In the genomic region with DNA sequence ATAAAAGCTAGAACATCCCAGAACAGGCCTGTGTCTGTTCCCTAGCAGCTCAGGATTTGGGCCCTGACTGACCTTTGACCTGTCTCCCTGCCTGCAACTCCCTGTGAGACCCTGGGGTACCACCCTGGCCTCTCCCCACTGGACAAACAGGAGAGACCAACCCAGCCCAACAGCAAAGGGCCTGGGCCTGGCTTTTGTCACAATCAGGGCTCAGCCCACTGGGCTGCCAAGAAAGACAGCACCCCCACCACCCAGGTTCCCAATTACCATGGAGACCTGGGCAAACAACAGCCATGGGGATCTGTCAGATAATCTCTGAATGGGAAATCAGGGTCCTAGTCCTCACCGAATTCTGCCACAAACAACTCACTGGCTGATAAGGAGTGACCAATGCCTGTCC, we compare ENCODE assay signal across 12 cellular contexts. TPM values are rescaled to one million over a fixed set of nuclear protein-coding genes. Genes with fewer than 3 reads are reported as not detected.
A peak's percentile ranks its signal among the peaks of the same experiment; 100 is the strongest.
DNase-seq lines count a peak whose midpoint lies in the region; ATAC-seq lines count a peak whose summit lies in the region.
"Had no signal": no experiment of that assay in that cellular context is flagged by ENCODE, and none has a peak within 500 bp of the region (broad histone marks: within the 10 kb centered on the region; RNA-seq: fewer than 3 reads in every experiment).

No MANE protein-coding gene starts in this region.

- no peak overlapping the region for H2AFZ ChIP-seq in neuronal stem cell (ENCODE audit: low read length)

- H2BK12ac ChIP-seq in neuronal stem cell (ENCODE audit: low read length) = no peak overlapping the region

- H3K9me3 ChIP-seq in ectodermal cell (ENCODE audit: control insufficient read depth, low read length) (no peaks in the 10 kb centered on the region), neuronal stem cell (replicated peaks in 1 of 2; ENCODE audit: control insufficient read depth in 2 of 2, insufficient read depth in 1 of 2, low read depth in 1 of 2, low read length in 2 of 2) (no peaks in the 10 kb centered on the region)

- H3K4me1 ChIP-seq in ectodermal cell (ENCODE audit: control insufficient read depth, insufficient read depth, low read length) (peaks cover 17% of the 10 kb centered on the region), neuronal stem cell (ENCODE audit: control insufficient read depth in 2 of 2, insufficient read depth in 1 of 2, low read depth in 1 of 2, low read length in 2 of 2) (peaks cover 16 to 26% of the 10 kb centered on the region in 2 donors)

- H2BK120ac ChIP-seq in neuronal stem cell (ENCODE audit: low read depth, low read length) = no peak overlapping the region

- no peak for ATAC-seq in GM18861 (IDR thresholded peaks at IDR 0.05; ENCODE audit: unreplicated experiment)

- H3K4ac ChIP-seq in neuronal stem cell (ENCODE audit: low read length) = no peak overlapping the region

- peak overlapping the region; percentile 69 for H2AK5ac ChIP-seq in neuronal stem cell (ENCODE audit: low read depth, low read length)

- H3K14ac ChIP-seq in neuronal stem cell (ENCODE audit: low read length) = no peak overlapping the region

- no peak overlapping the region for H3K4me2 ChIP-seq in neuronal stem cell (ENCODE audit: insufficient read depth, low read length, poor library complexity, severe bottlenecking)

- H3K18ac ChIP-seq in neuronal stem cell (ENCODE audit: low read length) = peak overlapping the region; percentile 7

- no peak overlapping the region for H4K8ac ChIP-seq in neuronal stem cell (ENCODE audit: low read depth, low read length)

- H2BK5ac ChIP-seq in neuronal stem cell (ENCODE audit: low read length) = no peak overlapping the region

- WGBS in ectodermal cell, 2 experiments = 69% methylated on average over 1 of the region's 1 CpG
- WGBS in neuronal stem cell (ENCODE audit: extremely low coverage in 2 of 2, insufficient read length in 2 of 2, insufficient replicate concordance in 1 of 2), 2 donors = no CpG with 5 or more reads among the region's 1 CpG

- H3K27me3 ChIP-seq in H7 (ENCODE audit: control insufficient read depth, insufficient read depth, low read length) (no peaks in the 10 kb centered on the region), ectodermal cell (ENCODE audit: control insufficient read depth, insufficient read depth, low read length, poor library complexity, severe bottlenecking) (no peaks in the 10 kb centered on the region), neuronal stem cell (ENCODE audit: control insufficient read depth in 3 of 3, insufficient read depth in 3 of 3, low read depth in 1 of 3, low read length in 3 of 3) (no peaks in the 10 kb centered on the region)

- H4K91ac ChIP-seq in neuronal stem cell (ENCODE audit: low read depth, low read length, poor library complexity) = no peak overlapping the region

- no peak overlapping the region for H2BK15ac ChIP-seq in neuronal stem cell (ENCODE audit: low read length)

- peak overlapping the region; percentile 58 for H3K27ac ChIP-seq in ectodermal cell (ENCODE audit: insufficient read depth, low read depth, low read length, poor library complexity, severe bottlenecking)
- H3K27ac ChIP-seq in neuronal stem cell (replicated peaks; ENCODE audit: low read length) = peak overlapping the region; percentile 15

- H3K36me3 ChIP-seq in H7 (replicated peaks; ENCODE audit: control insufficient read depth, insufficient read depth, low read length) (no peaks in the 10 kb centered on the region), ectodermal cell (ENCODE audit: control insufficient read depth, insufficient read depth, low read length) (no peaks in the 10 kb centered on the region), neuronal stem cell (replicated peaks in 1 of 2; ENCODE audit: control insufficient read depth in 2 of 2, insufficient read depth in 2 of 2, low read length in 2 of 2) (no peaks in the 10 kb centered on the region)

- H3K79me1 ChIP-seq in neuronal stem cell (ENCODE audit: low read depth, low read length) = no peaks in the 10 kb centered on the region

- H3K9ac ChIP-seq in neuronal stem cell (ENCODE audit: low read depth, low read length, poor library complexity) = no peak overlapping the region

- H3K4me3 ChIP-seq in H7 (ENCODE audit: insufficient read depth, low read depth, low read length) (no peak overlapping the region), ectodermal cell (ENCODE audit: insufficient read depth, low read depth, low read length) (no peak overlapping the region), neuronal stem cell (ENCODE audit: low read length in 2 of 2) (no peak overlapping the region)

- no peak overlapping the region for H3K23ac ChIP-seq in neuronal stem cell (ENCODE audit: low read depth, low read length, poor library complexity)

- peak; percentile 61 for DNase-seq in H7
- peak; percentile 69 for DNase-seq in SK-N-DZ (ENCODE audit: low spot score)
- DNase-seq in neuronal stem cell (ENCODE audit: low spot score) = peak; percentile 32
- no peak for DNase-seq in NCI-H774 (lab: John Stamatoyannopoulos, UW)
- no peak for DNase-seq in iPS-NIHi11 (ENCODE audit: low spot score)
- DNase-seq: C1 segment of cervical spinal cord, DMS153, NCI-H1092, NCI-H226, NCI-H526 treated with DMSO at 0.1 percent for 48 hours had no signal

RNA-seq across cellular contexts. Expression of gene PLLP, which starts 11.1 kb away (rescaled TPM):
- 1.6 and 3.0 TPM in 2 replicates for total RNA-seq in H7 (2014; rRNA removed; shearing (Covaris generic))
- polyA plus RNA-seq in SK-N-DZ (2014; cell fraction: cytosol; rRNA removed) = 1.3 and 3.9 TPM in 2 replicates
- 1.8 and 2.1 TPM in 2 replicates for polyA plus RNA-seq in SK-N-DZ (2014; cell fraction: nucleus; rRNA removed)
- 0.57 TPM for polyA plus RNA-seq in ectodermal cell (2013, experiment 1 of 4)
- 0.96 TPM for polyA plus RNA-seq in ectodermal cell (2013, experiment 2 of 4)
- polyA plus RNA-seq in ectodermal cell (2013, experiment 3 of 4) = 1.3 TPM
- 1.7 TPM for polyA plus RNA-seq in ectodermal cell (2013, experiment 4 of 4)
- 3.6 TPM for polyA plus RNA-seq in neuronal stem cell (2013, experiment 1 of 2)
- 3.4 TPM for polyA plus RNA-seq in neuronal stem cell (2013, experiment 2 of 2)

RNA-seq across cellular contexts. Expression of gene ARL2BP, which starts 28.3 kb away (rescaled TPM):
- total RNA-seq in H7 (2014; rRNA removed; shearing (Covaris generic)) = 27.7 and 28.3 TPM in 2 replicates
- 94.3 and 103 TPM in 2 replicates for polyA plus RNA-seq in SK-N-DZ (2014; cell fraction: cytosol; rRNA removed)
- 43.5 and 43.9 TPM in 2 replicates for polyA plus RNA-seq in SK-N-DZ (2014; cell fraction: nucleus; rRNA removed)
- polyA plus RNA-seq in ectodermal cell (2013, experiment 1 of 4) = 35.2 TPM
- 30.9 TPM for polyA plus RNA-seq in ectodermal cell (2013, experiment 2 of 4)
- polyA plus RNA-seq in ectodermal cell (2013, experiment 3 of 4) = 31.1 TPM
- polyA plus RNA-seq in ectodermal cell (2013, experiment 4 of 4) = 39.2 TPM
- polyA plus RNA-seq in neuronal stem cell (2013, experiment 1 of 2) = 43.3 TPM
- 45.1 TPM for polyA plus RNA-seq in neuronal stem cell (2013, experiment 2 of 2)

Comparison
In these comparisons a context has a peak if more than half of its experiments do, and no peak if none do; other contexts are left out.
1. DNase-seq: peak in H7 (single experiment), SK-N-DZ (single experiment) and neuronal stem cell (single experiment); none in NCI-H774 (single experiment) and iPS-NIHi11 (single experiment).